10 cellular contexts compared by ENCODE assay signal in the genomic region with DNA sequence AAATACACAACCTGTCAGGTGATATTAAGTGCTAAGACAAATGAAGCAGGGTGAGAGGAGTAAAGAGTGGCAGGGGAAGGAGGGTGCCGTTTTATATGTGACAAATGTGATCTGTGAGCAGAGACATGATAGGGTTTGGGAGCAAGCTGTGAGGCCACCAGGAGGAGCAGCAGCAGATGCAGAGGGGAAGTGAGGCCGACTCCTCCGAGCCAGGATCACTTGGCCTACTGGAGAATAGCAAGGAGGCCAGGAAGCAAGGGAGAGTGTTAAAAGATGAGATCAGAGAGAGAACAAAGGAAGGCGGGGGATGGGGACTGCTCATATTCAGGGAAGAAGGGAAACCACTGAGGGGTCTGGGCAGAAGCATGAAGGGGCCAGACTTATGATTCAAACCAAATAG.
DNase-seq lines count a peak whose midpoint lies in the region; ATAC-seq and TF ChIP-seq lines count a peak whose summit lies in the region.
"Had no signal": no experiment of that assay in that cellular context is flagged by ENCODE, and none has a peak within 500 bp of the region (broad histone marks: within the 10 kb centered on the region; RNA-seq: fewer than 3 reads in every experiment).

No MANE protein-coding gene starts in this region.

- no peaks in the 10 kb centered on the region for H3K4me1 ChIP-seq in HAP-1
- H3K4me1 ChIP-seq: stomach had no signal

- H3K36me3 ChIP-seq in HAP-1 (replicated peaks): peaks cover 3% of the 10 kb centered on the region; the same call in 1 of the 2 replicates

- in situ Hi-C loops in HAP-1 (cut with MboI; ENCODE audit: low sequenced_read_pairs): no loop called here

- H3K9me3 ChIP-seq in HAP-1: no peaks in the 10 kb centered on the region
- H3K9me3 ChIP-seq: stomach had no signal

- H3K9me3 Mint-ChIP-seq in progenitor cell of endocrine pancreas (ENCODE audit: low read depth): no peaks in the 10 kb centered on the region
- H3K9me3 Mint-ChIP-seq in activated T-cell treated with anti-CD3 and anti-CD28 coated beads, Interleukin-2, amount 50 U/mL, for 4 hours: no peaks in the 10 kb centered on the region
- H3K9me3 Mint-ChIP-seq in activated T-helper 1 cell treated with anti-CD3 and anti-CD28 coated beads, Interleukin-12 subunit alpha, Interleukin-12 subunit beta, Interleukin-2, Interleukin-4 antibody, amounts not matched to agents 30 ng/mL and 10 ng/mL and 1 ng/mL, durations not matched to agents 14 hours and 24 hours and 36 hours: no peaks in the 10 kb centered on the region
- H3K9me3 Mint-ChIP-seq: dendritic cell treated with granulocyte-macrophage colony-stimulating factor and Interleukin-4, amounts not matched to agents 40 ng/mL and 50 ng/mL, for 4 days; natural killer cell treated with Interleukin-12 subunit alpha and Interleukin-12 subunit beta and Interleukin-15 and Interleukin-18, amount 100 ng/mL, for 72 hours had no signal

- H3K4me3 Mint-ChIP-seq in progenitor cell of endocrine pancreas (ENCODE audit: low read depth): no peak overlapping the region
- H3K4me3 Mint-ChIP-seq in activated T-cell treated with anti-CD3 and anti-CD28 coated beads, Interleukin-2, amount 50 U/mL, for 4 hours: no peak overlapping the region
- no peak overlapping the region for H3K4me3 Mint-ChIP-seq in activated T-helper 1 cell treated with anti-CD3 and anti-CD28 coated beads, Interleukin-12 subunit alpha, Interleukin-12 subunit beta, Interleukin-2, Interleukin-4 antibody, amounts not matched to agents 30 ng/mL and 10 ng/mL and 1 ng/mL, durations not matched to agents 14 hours and 24 hours and 36 hours
- H3K4me3 Mint-ChIP-seq: dendritic cell treated with granulocyte-macrophage colony-stimulating factor and Interleukin-4, amounts not matched to agents 40 ng/mL and 50 ng/mL, for 4 days; natural killer cell treated with Interleukin-12 subunit alpha and Interleukin-12 subunit beta and Interleukin-15 and Interleukin-18, amount 100 ng/mL, for 72 hours had no signal

- TF ChIP-seq CTCF in epithelial cell of esophagus (IDR thresholded peaks at IDR 0.05; ENCODE audit: insufficient read depth, low read depth, low read length, missing control alignments) (peak; percentile 40), progenitor cell of endocrine pancreas (IDR thresholded peaks at IDR 0.05; ENCODE audit: unreplicated experiment) (peak; percentile 18)

- H3K27me3 ChIP-seq in HAP-1 (ENCODE audit: low read depth): no peaks in the 10 kb centered on the region
- H3K27me3 ChIP-seq: stomach had no signal

- DNase-seq in HAP-1 (ENCODE audit: low spot score in 2 of 2): peak; percentile 7 to 53
- peak; percentile 53 for DNase-seq in NCI-H226
- DNase-seq in epithelial cell of esophagus (ENCODE audit: low read depth): peak; percentile 59
- DNase-seq in progenitor cell of endocrine pancreas (ENCODE audit: low spot score, unreplicated experiment): no peak
- no peak for DNase-seq in activated T-cell treated with anti-CD3 and anti-CD28 coated beads, Interleukin-2, amount 50 U/mL, for 4 hours
- no peak for DNase-seq in activated T-helper 1 cell treated with anti-CD3 and anti-CD28 coated beads, Interleukin-12 subunit alpha, Interleukin-12 subunit beta, Interleukin-2, Interleukin-4 antibody, amounts not matched to agents 30 ng/mL and 10 ng/mL and 1 ng/mL, durations not matched to agents 14 hours and 24 hours and 36 hours (ENCODE audit: low spot score)
- no peak for DNase-seq in GOT3 (lab: John Stamatoyannopoulos, UW)
- DNase-seq: stomach had no signal

- H3K4me3 ChIP-seq in HAP-1: no peak overlapping the region
- no peak overlapping the region for H3K4me3 ChIP-seq in epithelial cell of esophagus (ENCODE audit: low read length)
- H3K4me3 ChIP-seq: stomach had no signal

- H3K36me3 Mint-ChIP-seq in progenitor cell of endocrine pancreas (ENCODE audit: insufficient read depth): peaks cover 2% of the 10 kb centered on the region
- peaks cover 30% of the 10 kb centered on the region for H3K36me3 Mint-ChIP-seq in activated T-cell treated with anti-CD3 and anti-CD28 coated beads, Interleukin-2, amount 50 U/mL, for 4 hours (ENCODE audit: insufficient read depth)
- H3K36me3 Mint-ChIP-seq in activated T-helper 1 cell treated with anti-CD3 and anti-CD28 coated beads, Interleukin-12 subunit alpha, Interleukin-12 subunit beta, Interleukin-2, Interleukin-4 antibody, amounts not matched to agents 30 ng/mL and 10 ng/mL and 1 ng/mL, durations not matched to agents 14 hours and 24 hours and 36 hours (ENCODE audit: low read depth): peaks cover 14% of the 10 kb centered on the region
- H3K36me3 Mint-ChIP-seq: natural killer cell treated with Interleukin-12 subunit alpha and Interleukin-12 subunit beta and Interleukin-15 and Interleukin-18, amount 100 ng/mL, for 72 hours had no signal

- intact Hi-C loops in activated T-helper 1 cell treated with anti-CD3 and anti-CD28 coated beads, Interleukin-12 subunit alpha, Interleukin-12 subunit beta, Interleukin-2, Interleukin-4 antibody, amounts not matched to agents 30 ng/mL and 10 ng/mL and 1 ng/mL, durations not matched to agents 14 hours and 24 hours and 36 hours (cut with micrococcal nuclease): no loop called here

- H3K4me1 Mint-ChIP-seq in progenitor cell of endocrine pancreas (ENCODE audit: low read depth): peaks cover 8% of the 10 kb centered on the region
- H3K4me1 Mint-ChIP-seq in activated T-cell treated with anti-CD3 and anti-CD28 coated beads, Interleukin-2, amount 50 U/mL, for 4 hours (ENCODE audit: low read depth): no peaks in the 10 kb centered on the region
- no peaks in the 10 kb centered on the region for H3K4me1 Mint-ChIP-seq in activated T-helper 1 cell treated with anti-CD3 and anti-CD28 coated beads, Interleukin-12 subunit alpha, Interleukin-12 subunit beta, Interleukin-2, Interleukin-4 antibody, amounts not matched to agents 30 ng/mL and 10 ng/mL and 1 ng/mL, durations not matched to agents 14 hours and 24 hours and 36 hours (ENCODE audit: low read depth)

- peak overlapping the region; percentile 17 for H3K27ac Mint-ChIP-seq in progenitor cell of endocrine pancreas
- no peak overlapping the region for H3K27ac Mint-ChIP-seq in activated T-helper 1 cell treated with anti-CD3 and anti-CD28 coated beads, Interleukin-12 subunit alpha, Interleukin-12 subunit beta, Interleukin-2, Interleukin-4 antibody, amounts not matched to agents 30 ng/mL and 10 ng/mL and 1 ng/mL, durations not matched to agents 14 hours and 24 hours and 36 hours
- H3K27ac Mint-ChIP-seq: dendritic cell treated with granulocyte-macrophage colony-stimulating factor and Interleukin-4, amounts not matched to agents 40 ng/mL and 50 ng/mL, for 4 days; natural killer cell treated with Interleukin-12 subunit alpha and Interleukin-12 subunit beta and Interleukin-15 and Interleukin-18, amount 100 ng/mL, for 72 hours had no signal

- peaks cover 2% of the 10 kb centered on the region for H3K27me3 Mint-ChIP-seq in progenitor cell of endocrine pancreas
- no peaks in the 10 kb centered on the region for H3K27me3 Mint-ChIP-seq in activated T-cell treated with anti-CD3 and anti-CD28 coated beads, Interleukin-2, amount 50 U/mL, for 4 hours (ENCODE audit: low read depth)
- H3K27me3 Mint-ChIP-seq in activated T-helper 1 cell treated with anti-CD3 and anti-CD28 coated beads, Interleukin-12 subunit alpha, Interleukin-12 subunit beta, Interleukin-2, Interleukin-4 antibody, amounts not matched to agents 30 ng/mL and 10 ng/mL and 1 ng/mL, durations not matched to agents 14 hours and 24 hours and 36 hours (ENCODE audit: insufficient read depth): no peaks in the 10 kb centered on the region
- H3K27me3 Mint-ChIP-seq: dendritic cell treated with granulocyte-macrophage colony-stimulating factor and Interleukin-4, amounts not matched to agents 40 ng/mL and 50 ng/mL, for 4 days; natural killer cell treated with Interleukin-12 subunit alpha and Interleukin-12 subunit beta and Interleukin-15 and Interleukin-18, amount 100 ng/mL, for 72 hours had no signal

- ATAC-seq in activated T-cell treated with anti-CD3 and anti-CD28 coated beads, Interleukin-2, amount 50 U/mL, for 4 hours: no peak
- ATAC-seq: natural killer cell treated with Interleukin-12 subunit alpha and Interleukin-12 subunit beta and Interleukin-15 and Interleukin-18, amount 100 ng/mL, for 72 hours had no signal

Comparison
In these comparisons a context has a peak if more than half of its experiments do, and no peak if none do; other contexts are left out.
1. DNase-seq: peak in HAP-1 (2 of 2), NCI-H226 (single experiment) and epithelial cell of esophagus (single experiment); none in progenitor cell of endocrine pancreas (single experiment), activated T-cell treated with anti-CD3 and anti-CD28 coated beads, Interleukin-2, amount 50 U/mL, for 4 hours (single experiment), activated T-helper 1 cell treated with anti-CD3 and anti-CD28 coated beads, Interleukin-12 subunit alpha, Interleukin-12 subunit beta, Interleukin-2, Interleukin-4 antibody, amounts not matched to agents 30 ng/mL and 10 ng/mL and 1 ng/mL, durations not matched to agents 14 hours and 24 hours and 36 hours (single experiment) and GOT3 (single experiment).